Comparison of ENCODE assay signal across 19 cellular contexts in genomic region chr18:63889641-63890040, GRCh38. TPM values are rescaled to one million over a fixed set of nuclear protein-coding genes. Genes with fewer than 3 reads are reported as not detected.
"Had no signal": no experiment of that assay in that cellular context is flagged by ENCODE, and none has a peak within 500 bp of the region (broad histone marks: within the 10 kb centered on the region; RNA-seq: fewer than 3 reads in every experiment).

No MANE protein-coding gene starts in this region.

- ATAC-seq: left colon; natural killer cell treated with Interleukin-12 subunit alpha and Interleukin-12 subunit beta and Interleukin-15 and Interleukin-18, amount 100 ng/mL, for 72 hours; psoas muscle had no signal

- H3K9me3 ChIP-seq: esophagus squamous epithelium, psoas muscle, sigmoid colon, transverse colon had no signal

- H3K4me3 ChIP-seq: psoas muscle, sigmoid colon, transverse colon had no signal

- H3K27me3 ChIP-seq: esophagus squamous epithelium, sigmoid colon, transverse colon had no signal

- DNase-seq: activated CD4-positive, alpha-beta T cell treated with anti-CD3 and anti-CD28 coated beads, Interleukin-2, amount 50 U/mL, for 1 hour; activated T-cell treated with anti-CD3 and anti-CD28 coated beads, Interleukin-2, amount 50 U/mL, for 1 hour; amniotic stem cell; cerebellar nuclear complex; dermis blood vessel endothelial cell; esophagus squamous epithelium; foreskin melanocyte; head of caudate nucleus; left colon; mammary epithelial cell; occipital lobe; psoas muscle; sigmoid colon; stimulated activated CD4-positive, alpha-beta T cell treated with anti-CD3 and anti-CD28 coated beads, Interleukin-2, amount 100 ng/mL, for 24 hours; stimulated activated naive B cell treated with anti-CD40 and anti-IgM and Interleukin-4, amounts not matched to agents 10 μg/mL and 1 μg/mL and 100 μg/mL, for 72 hours; substantia nigra; transverse colon had no signal

- H3K27ac ChIP-seq: psoas muscle, sigmoid colon, transverse colon had no signal

- H3K4me1 ChIP-seq: psoas muscle, sigmoid colon, transverse colon had no signal

- H3K36me3 ChIP-seq: sigmoid colon, transverse colon had no signal

RNA-seq across cellular contexts. Expression of gene SERPINB2, which starts 2.1 kb away (rescaled TPM):
- total RNA-seq: dermis blood vessel endothelial cell; left colon; mucosa of gallbladder; natural killer cell treated with Interleukin-12 subunit alpha and Interleukin-12 subunit beta and Interleukin-15 and Interleukin-18, amount 100 ng/mL, for 72 hours had no signal

RNA-seq across cellular contexts. Expression of gene SERPINB10, which starts 18.1 kb away (rescaled TPM):
- total RNA-seq: dermis blood vessel endothelial cell, left colon, mammary epithelial cell, mucosa of gallbladder, occipital lobe, sigmoid colon, transverse colon had no signal
- polyA plus RNA-seq: psoas muscle had no signal

RNA-seq across cellular contexts. Expression of gene HMSD, which starts 59.5 kb away (rescaled TPM):
- total RNA-seq: dermis blood vessel endothelial cell, mucosa of gallbladder, psoas muscle, sigmoid colon had no signal
